Comparison of ENCODE assay signal across 7 cellular contexts in genomic region chr1:215137985-215138384, GRCh38.
"Had no signal": no experiment of that assay in that cellular context is flagged by ENCODE, and none has a peak within 500 bp of the region (broad histone marks: within the 10 kb centered on the region; RNA-seq: fewer than 3 reads in every experiment).

No MANE protein-coding gene starts in this region.

- H3K27ac ChIP-seq: HL-60, KMS-11 had no signal

- H3K4me3 ChIP-seq: K562 had no signal

- DNase-seq: IMR-90, KBM-7, KG1 had no signal

- ATAC-seq: HepG2, K562 had no signal

- H3K4me2 ChIP-seq: KMS-11 had no signal

- H3K9ac ChIP-seq: KMS-11 had no signal

- FAIRE-seq: HepG2, K562 had no signal
